In genomic region chrX:136694491-136695087, GRCh38 we compare ENCODE assay signal across 8 cellular contexts. TPM values are rescaled to one million over a fixed set of nuclear protein-coding genes. Genes with fewer than 3 reads are reported as not detected.
DNase-seq lines count a peak whose midpoint lies in the region; ATAC-seq and TF ChIP-seq lines count a peak whose summit lies in the region.

No MANE protein-coding gene starts in this region.

- H3K4me1 ChIP-seq in heart right ventricle (no peaks in the 10 kb centered on the region), Panc1 (ENCODE audit: control insufficient read depth, insufficient read depth, low read length) (peaks cover 3% of the 10 kb centered on the region), mucosa of descending colon (ENCODE audit: low read depth) (no peaks in the 10 kb centered on the region)

- intact Hi-C loops in heart right ventricle (cut with DNase I) (loop anchor here in 1 of 10 donors (10.0 kb wide), 1 partner anchor 90 kb away; no protein-coding TSS in a partner anchor), Right ventricle myocardium inferior (cut with DNase I) (loop anchor here (10.0 kb wide), 1 partner anchor 90 kb away; no protein-coding TSS in a partner anchor), Panc1 (cut with micrococcal nuclease; ENCODE audit: unreplicated experiment) (loop anchor here (2.0 to 10.0 kb wide), 3 partner anchors 86 to 460 kb away; no protein-coding TSS in a partner anchor), mucosa of descending colon (cut with DNase I, micrococcal nuclease) (loop anchor here in 1 of 2 donors (10.0 kb wide), 1 partner anchor 90 kb away; no protein-coding TSS in a partner anchor)

- CTCF ChIA-PET in Panc1 (lab: Charles Lee) = interaction anchor here (0.5 kb wide), 1 partner anchor 42 kb away, joined by 4 read pairs; no protein-coding TSS in a partner anchor

- no peak for DNase-seq in heart right ventricle
- DNase-seq in Right ventricle myocardium inferior (ENCODE audit: missing footprints) = no peak
- DNase-seq in KBM-7 = peak; percentile 51
- no peak for DNase-seq in Panc1 (ENCODE audit: low read depth, low spot score)
- DNase-seq in dermis blood vessel endothelial cell = peak; percentile 56
- DNase-seq in mucosa of descending colon = no peak
- DNase-seq in OCI-M2 (lab: John Stamatoyannopoulos, UW; ENCODE audit: unreplicated experiment) = no peak

- 43 to 44% methylated on average over 7 of the region's 7 CpGs for WGBS in heart right ventricle, 2 donors

- no peak overlapping the region for H3K4me3 ChIP-seq in heart right ventricle
- no peak overlapping the region for H3K4me3 ChIP-seq in Panc1 (ENCODE audit: low read depth in 2 of 2, low read length in 2 of 2)
- H3K4me3 ChIP-seq in mucosa of descending colon = no peak overlapping the region

- H3K36me3 ChIP-seq in heart right ventricle (peaks cover 0 to 21% (median 0%) of the 10 kb centered on the region in 9 donors), Panc1 (ENCODE audit: control insufficient read depth, insufficient read depth, low read length) (no peaks in the 10 kb centered on the region), mucosa of descending colon (ENCODE audit: low read depth) (no peaks in the 10 kb centered on the region)

- POLR2A ChIA-PET in Panc1 (lab: Charles Lee) = no interaction called here

- H3K27me3 ChIP-seq in heart right ventricle = peaks cover 0 to 21% (median 0%) of the 10 kb centered on the region in 7 donors
- no peaks in the 10 kb centered on the region for H3K27me3 ChIP-seq in Panc1 (ENCODE audit: control insufficient read depth, insufficient read depth, low read length)

- in situ Hi-C loops in KBM-7 (cut with MboI; ENCODE audit: low pct_unique_long_range_greater_than_20kb, low sequenced_read_pairs) = no loop called here
- in situ Hi-C loops in Panc1 (cut with HindIII; ENCODE audit: low pct_unique_long_range_greater_than_20kb, low sequenced_read_pairs) = no loop called here

- BruUV-seq in Panc1 (replicated peaks; lab: Mats Ljungman, UMichigan) = no TSS peak

- peak overlapping the region in 1 of 10 donors; percentile 27 for H3K27ac ChIP-seq in heart right ventricle
- H3K27ac ChIP-seq in Panc1 (ENCODE audit: low read length) = no peak overlapping the region

- H3K9me3 ChIP-seq in heart right ventricle (peaks cover 0 to 9% (median 0%) of the 10 kb centered on the region in 11 donors), Panc1 (ENCODE audit: control insufficient read depth, insufficient read depth, low read depth, low read length) (no peaks in the 10 kb centered on the region), mucosa of descending colon (no peaks in the 10 kb centered on the region)

- TF ChIP-seq CTCF in heart right ventricle (IDR thresholded peaks at IDR 0.05) (peak; percentile 8 to 63 (median 49)), Panc1 (IDR thresholded peaks at IDR 0.05) (peak; percentile 75), mucosa of descending colon (IDR thresholded peaks at IDR 0.05) (no peak)

- peak in 1 of 8 donors; percentile 28 for ATAC-seq in heart right ventricle
- ATAC-seq in Right ventricle myocardium inferior = no peak
- peak; percentile 78 for ATAC-seq in GM21619 (IDR thresholded peaks at IDR 0.05; ENCODE audit: unreplicated experiment)
- ATAC-seq in Panc1 = peak; percentile 81; the same call in 1 of the 2 replicates
- ATAC-seq in mucosa of descending colon = peak; percentile 74

RNA-seq across cellular contexts. Expression of gene CD40LG, which starts 46.6 kb away (rescaled TPM):
- total RNA-seq in heart right ventricle = under 1 TPM in 4 of 10 donors, not detected in 6; 0.21 to 0.67 (median 0.28) TPM
- under 1 TPM in 1 of 2 donors, not detected in 1; 0.06 TPM for polyA plus RNA-seq in heart right ventricle
- not detected for total RNA-seq in Right ventricle myocardium inferior
- total RNA-seq in Panc1 (2021; ENCODE audit: unreplicated experiment) = not detected
- polyA plus RNA-seq in Panc1 (2012; ENCODE audit: insufficient read length) = not detected
- not detected in 2 replicates for total RNA-seq in dermis blood vessel endothelial cell
- total RNA-seq in mucosa of descending colon = under 1 TPM; 0.22 to 0.43 (median 0.23) TPM

Comparison
In these comparisons a context has a peak if more than half of its experiments do, and no peak if none do; other contexts are left out.
1. DNase-seq: peak in KBM-7 (single experiment) and dermis blood vessel endothelial cell (single experiment); none in heart right ventricle (0 of 2), Right ventricle myocardium inferior (single experiment), Panc1 (single experiment), mucosa of descending colon (0 of 3) and OCI-M2 (single experiment).